Comparison of ENCODE assay signal across 8 cellular contexts in the genomic region with DNA sequence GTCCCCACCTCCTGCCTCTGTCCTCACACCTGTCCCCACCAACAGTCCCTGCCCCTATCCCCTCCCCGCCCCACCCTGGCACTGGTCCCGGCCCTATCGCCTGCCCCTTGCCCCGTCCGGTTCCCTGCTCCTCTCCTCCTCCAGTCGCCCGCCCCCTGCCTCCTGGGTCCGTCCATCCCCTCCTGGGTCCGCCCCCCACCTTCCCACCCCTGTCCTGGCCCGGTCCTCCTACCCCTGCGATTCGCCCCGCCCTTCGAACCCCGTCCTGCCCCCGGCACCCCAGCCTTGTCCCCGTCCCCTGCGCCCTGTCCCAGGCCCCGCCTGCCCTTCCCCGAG. TPM values are rescaled to one million over a fixed set of nuclear protein-coding genes. Genes with fewer than 3 reads are reported as not detected.
DNase-seq lines count a peak whose midpoint lies in the region; ATAC-seq and TF ChIP-seq lines count a peak whose summit lies in the region.

No MANE protein-coding gene starts in this region.

- no peak overlapping the region for H2BK12ac ChIP-seq in H9 (ENCODE audit: insufficient read length, low read depth, low read length)

- H3K4me3 Mint-ChIP-seq in H9: peak overlapping the region; percentile 78 to 84
- H3K4me3 Mint-ChIP-seq in activated naive CD8-positive, alpha-beta T cell: peak overlapping the region; percentile 83
- H3K4me3 Mint-ChIP-seq in stimulated activated naive CD8-positive, alpha-beta T cell treated with anti-CD3 and anti-CD28 coated beads, Interleukin-15, Interleukin-2, amounts not matched to agents 100 ng/mL and 50 ng/mL, for 24 hours: peak overlapping the region; percentile 84

- peaks cover 2% of the 10 kb centered on the region for H3K79me1 ChIP-seq in H9 (ENCODE audit: insufficient read depth, low read depth, low read length, poor library complexity, severe bottlenecking)

- no peak for ATAC-seq in GM19452 (IDR thresholded peaks at IDR 0.05; ENCODE audit: unreplicated experiment)

- no peak overlapping the region for H2BK120ac ChIP-seq in H9 (ENCODE audit: low read depth, low read length, poor library complexity, severe bottlenecking)

- H3T11ph ChIP-seq in H9 (ENCODE audit: low read length): no peak overlapping the region

- peaks cover 4% of the 10 kb centered on the region for H3K23me2 ChIP-seq in H9 (ENCODE audit: insufficient read length, low read depth, low read length, poor library complexity, severe bottlenecking)

- no peak overlapping the region for H2BK15ac ChIP-seq in H9 (ENCODE audit: low read depth, low read length)

- WGBS in H9 (ENCODE audit: extremely low coverage, insufficient read length, low lambda C conversion rate): no CpG with 5 or more reads among the region's 20 CpGs

- peaks cover 21 to 36% of the 10 kb centered on the region in 2 experiments for H3K9me3 Mint-ChIP-seq in H9
- H3K9me3 Mint-ChIP-seq in activated naive CD8-positive, alpha-beta T cell (ENCODE audit: low read depth): no peaks in the 10 kb centered on the region
- H3K9me3 Mint-ChIP-seq in stimulated activated naive CD8-positive, alpha-beta T cell treated with anti-CD3 and anti-CD28 coated beads, Interleukin-15, Interleukin-2, amounts not matched to agents 100 ng/mL and 50 ng/mL, for 24 hours: no peaks in the 10 kb centered on the region

- no peak overlapping the region for H2BK5ac ChIP-seq in H9 (ENCODE audit: insufficient read length, low read length)

- no peak overlapping the region for H4K5ac ChIP-seq in H9 (ENCODE audit: insufficient read length, low read depth, low read length)

- peak; percentile 28 for DNase-seq in H9
- no peak for DNase-seq in DMS114 treated with DMSO at 0.1 percent for 48 hours (lab: John Stamatoyannopoulos, UW; ENCODE audit: unreplicated experiment)
- DNase-seq in NCI-H524 (lab: John Stamatoyannopoulos, UW): no peak
- no peak for DNase-seq in iPS-NIHi7 (ENCODE audit: extremely low spot score)

- H3K56ac ChIP-seq in H9 (ENCODE audit: insufficient read length, low read depth, low read length): no peak overlapping the region

- no peak overlapping the region for H4K8ac ChIP-seq in H9 (replicated peaks; ENCODE audit: insufficient read length, low read depth, low read length)

- H3K4me1 Mint-ChIP-seq in H9: peaks cover 5 to 6% of the 10 kb centered on the region in 2 experiments
- peaks cover 16% of the 10 kb centered on the region for H3K4me1 Mint-ChIP-seq in activated naive CD8-positive, alpha-beta T cell (ENCODE audit: low read depth)
- peaks cover 18% of the 10 kb centered on the region for H3K4me1 Mint-ChIP-seq in stimulated activated naive CD8-positive, alpha-beta T cell treated with anti-CD3 and anti-CD28 coated beads, Interleukin-15, Interleukin-2, amounts not matched to agents 100 ng/mL and 50 ng/mL, for 24 hours (ENCODE audit: low read depth)

- no peak overlapping the region for H2AK5ac ChIP-seq in H9 (ENCODE audit: insufficient read length, low read length)

- H3K27ac Mint-ChIP-seq in H9: no peak overlapping the region; a peak in 1 of 7 replicates
- no peak overlapping the region for H3K27ac Mint-ChIP-seq in activated naive CD8-positive, alpha-beta T cell
- peak overlapping the region; percentile 77 for H3K27ac Mint-ChIP-seq in stimulated activated naive CD8-positive, alpha-beta T cell treated with anti-CD3 and anti-CD28 coated beads, Interleukin-15, Interleukin-2, amounts not matched to agents 100 ng/mL and 50 ng/mL, for 24 hours

- no peak overlapping the region for H2AFZ ChIP-seq in H9 (ENCODE audit: low read length)

- H3K18ac ChIP-seq in H9 (ENCODE audit: insufficient read length, low read depth, low read length): no peak overlapping the region

- H3K27ac ChIP-seq in H9 (ENCODE audit: insufficient read length, low read depth, low read length): no peak overlapping the region
- H3K27ac ChIP-seq in iPS-18a (ENCODE audit: low read length): no peak overlapping the region

- H3K4me1 ChIP-seq in H9 (ENCODE audit: insufficient read depth, low read length): 0 out of 2 replicates have a peak, but pooled peaks cover 3% of the 10 kb centered on the region
- H3K4me1 ChIP-seq in iPS-18a (ENCODE audit: control insufficient read depth, low read depth, low read length): peaks cover 4% of the 10 kb centered on the region

- no peak overlapping the region for H3K4ac ChIP-seq in H9 (ENCODE audit: low read depth, low read length)

- H3K36me3 ChIP-seq in iPS-18a (ENCODE audit: control insufficient read depth, low read depth, low read length): peaks cover 36% of the 10 kb centered on the region

- H3K14ac ChIP-seq in H9 (ENCODE audit: insufficient read depth, low read length): 0 out of 2 replicates have a peak overlapping the region, but pooled peaks have one; percentile 70

- H3K4me3 ChIP-seq in iPS-18a (ENCODE audit: low read length): peak overlapping the region; percentile 46

- peak overlapping the region; percentile 46 for H3K4me2 ChIP-seq in H9 (ENCODE audit: insufficient read depth, insufficient read length, low read length)

- H3K27me3 Mint-ChIP-seq in H9 (ENCODE audit: low read depth): peaks cover 10% of the 10 kb centered on the region
- no peaks in the 10 kb centered on the region for H3K27me3 Mint-ChIP-seq in activated naive CD8-positive, alpha-beta T cell
- H3K27me3 Mint-ChIP-seq in stimulated activated naive CD8-positive, alpha-beta T cell treated with anti-CD3 and anti-CD28 coated beads, Interleukin-15, Interleukin-2, amounts not matched to agents 100 ng/mL and 50 ng/mL, for 24 hours: no peaks in the 10 kb centered on the region

- H3K36me3 Mint-ChIP-seq in H9 (ENCODE audit: insufficient read depth in 1 of 3, low read depth in 3 of 3): peaks cover 22 to 56% (median 54%) of the 10 kb centered on the region in 3 experiments
- H3K36me3 Mint-ChIP-seq in activated naive CD8-positive, alpha-beta T cell: no peaks in the 10 kb centered on the region
- peaks cover 13% of the 10 kb centered on the region for H3K36me3 Mint-ChIP-seq in stimulated activated naive CD8-positive, alpha-beta T cell treated with anti-CD3 and anti-CD28 coated beads, Interleukin-15, Interleukin-2, amounts not matched to agents 100 ng/mL and 50 ng/mL, for 24 hours (ENCODE audit: low read depth)

- no peaks in the 10 kb centered on the region for H3K27me3 ChIP-seq in H9 (ENCODE audit: insufficient read depth, low read length)
- H3K27me3 ChIP-seq in iPS-18a (ENCODE audit: control insufficient read depth, insufficient read depth, low read length): no peaks in the 10 kb centered on the region

- no peak overlapping the region for H3K23ac ChIP-seq in H9 (ENCODE audit: insufficient read length, low read depth, low read length)

- H4K91ac ChIP-seq in H9 (ENCODE audit: insufficient read length, low read depth, low read length): no peak overlapping the region

- H3K79me2 ChIP-seq in H9 (ENCODE audit: insufficient read depth, low read length): peaks cover 2% of the 10 kb centered on the region; the same call in 1 of the 2 replicates

- peak overlapping the region; percentile 57 for H3K9ac ChIP-seq in H9 (ENCODE audit: extremely low read depth, insufficient read length, low read length)
- H3K9ac ChIP-seq in iPS-18a (ENCODE audit: low read length): peak overlapping the region; percentile 66

- peaks cover 5% of the 10 kb centered on the region for H3K9me3 ChIP-seq in H9 (ENCODE audit: control insufficient read depth, low read depth, low read length)
- H3K9me3 ChIP-seq in iPS-18a (ENCODE audit: control insufficient read depth, low read depth, low read length): peaks cover 4% of the 10 kb centered on the region

- TF ChIP-seq CTCF in H9 (conservative IDR thresholded peaks at IDR 0.05): no peak

- H4K20me1 ChIP-seq in H9 (ENCODE audit: control insufficient read depth, insufficient read depth, insufficient read length): no peaks in the 10 kb centered on the region

- H2BK20ac ChIP-seq in H9 (ENCODE audit: low read depth, low read length, poor library complexity, severe bottlenecking): no peak overlapping the region

RNA-seq across cellular contexts. Expression of a gene that starts 0.4 kb away (rescaled TPM):
- total RNA-seq in H9 (2021): 318 and 328 TPM in 2 replicates

RNA-seq across cellular contexts. Expression of a gene that starts 13.6 kb away (rescaled TPM):
- total RNA-seq in H9 (2021): 6.9 and 9.2 TPM in 2 replicates

RNA-seq across cellular contexts. Expression of a gene that starts 16.5 kb away (rescaled TPM):
- total RNA-seq in H9 (2021): 161 and 175 TPM in 2 replicates

RNA-seq across cellular contexts. Expression of a gene that starts 20.6 kb away (rescaled TPM):
- total RNA-seq in H9 (2021): 48.8 and 49.2 TPM in 2 replicates

RNA-seq across cellular contexts. Expression of a gene that starts 23.5 kb away (rescaled TPM):
- 1.8 and 2.3 TPM in 2 replicates for total RNA-seq in H9 (2021)
